29 cellular contexts compared by ENCODE assay signal in genomic region chr3:7781395-7781794, GRCh38.
"Had no signal": no experiment of that assay in that cellular context is flagged by ENCODE, and none has a peak within 500 bp of the region (broad histone marks: within the 10 kb centered on the region; RNA-seq: fewer than 3 reads in every experiment).

No MANE protein-coding gene starts in this region.

- H3K27ac Mint-ChIP-seq: dendritic cell treated with granulocyte-macrophage colony-stimulating factor and Interleukin-4, amounts not matched to agents 40 ng/mL and 50 ng/mL, for 4 days; effector memory CD8-positive, alpha-beta T cell; endodermal cell had no signal

- ATAC-seq: effector memory CD8-positive, alpha-beta T cell; esophagus mucosa; foreskin keratinocyte; gastrocnemius medialis; gastroesophageal sphincter; heart left ventricle; heart right ventricle had no signal

- H3K27me3 ChIP-seq: colonic mucosa, dorsolateral prefrontal cortex, esophagus muscularis mucosa, esophagus squamous epithelium, foreskin keratinocyte, gastrocnemius medialis, gastroesophageal sphincter, heart left ventricle, heart right ventricle had no signal

- DNase-seq: colonic mucosa; cortex of kidney; dermis blood vessel endothelial cell; dorsolateral prefrontal cortex; effector CD4-positive, alpha-beta T cell; effector CD8-positive, alpha-beta T cell; effector memory CD4-positive, alpha-beta T cell; effector memory CD8-positive, alpha-beta T cell; endodermal cell; erythroblast; esophagus squamous epithelium; foreskin fibroblast; foreskin keratinocyte; foreskin melanocyte; gastrocnemius medialis; glutamatergic neuron; head of caudate nucleus; heart left ventricle; heart right ventricle had no signal

- H3K36me3 ChIP-seq: colonic mucosa, esophagus muscularis mucosa, esophagus squamous epithelium, gastrocnemius medialis, gastroesophageal sphincter, heart left ventricle, heart right ventricle had no signal

- H3K27ac ChIP-seq: colonic mucosa, coronary artery, dorsolateral prefrontal cortex, epithelial cell of prostate, esophagus muscularis mucosa, esophagus squamous epithelium, foreskin keratinocyte, gastrocnemius medialis, gastroesophageal sphincter, heart left ventricle, heart right ventricle had no signal

- H3K4me3 ChIP-seq: colonic mucosa, coronary artery, dorsolateral prefrontal cortex, esophagus muscularis mucosa, esophagus squamous epithelium, gastrocnemius medialis, gastroesophageal sphincter, heart left ventricle, heart right ventricle had no signal

- H3K9me3 ChIP-seq: colonic mucosa, esophagus muscularis mucosa, esophagus squamous epithelium, gastrocnemius medialis, gastroesophageal sphincter had no signal

- FAIRE-seq: colon, endometrium, endothelial cell of umbilical vein, frontal cortex had no signal

- H3K4me1 ChIP-seq: colonic mucosa, esophagus muscularis mucosa, esophagus squamous epithelium, foreskin keratinocyte, gastrocnemius medialis, gastroesophageal sphincter, heart left ventricle, heart right ventricle had no signal

- H3K27me3 Mint-ChIP-seq: dendritic cell treated with granulocyte-macrophage colony-stimulating factor and Interleukin-4, amounts not matched to agents 40 ng/mL and 50 ng/mL, for 4 days; effector memory CD8-positive, alpha-beta T cell had no signal

- H3K4me3 Mint-ChIP-seq: dendritic cell treated with granulocyte-macrophage colony-stimulating factor and Interleukin-4, amounts not matched to agents 40 ng/mL and 50 ng/mL, for 4 days; effector memory CD8-positive, alpha-beta T cell; endodermal cell had no signal
